19 cellular contexts compared by ENCODE assay signal in the genomic region with DNA sequence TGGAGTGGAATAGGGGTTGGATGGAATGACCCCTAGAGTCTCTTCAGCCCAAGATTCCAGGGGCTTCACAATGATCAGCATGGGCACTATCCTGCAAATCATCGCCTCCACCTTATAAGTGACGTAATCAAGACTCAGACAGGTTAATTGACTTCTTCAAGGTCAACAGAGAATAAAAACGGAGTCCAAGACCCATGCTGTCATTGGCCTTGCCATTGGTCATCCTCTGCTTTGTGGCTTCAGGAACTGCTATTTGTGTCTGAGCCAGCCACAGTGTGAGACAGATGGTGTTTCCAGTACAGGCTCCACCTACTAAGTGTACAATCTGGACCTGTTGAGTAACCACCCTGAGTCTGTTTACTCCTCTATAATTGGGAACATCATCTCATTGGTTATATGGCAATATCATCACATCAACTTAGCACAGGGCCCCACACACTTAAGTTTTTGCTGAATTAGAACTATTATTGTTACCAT.
A peak's percentile ranks its signal among the peaks of the same experiment; 100 is the strongest.
DNase-seq lines count a peak whose midpoint lies in the region; ATAC-seq and TF ChIP-seq lines count a peak whose summit lies in the region.
"Had no signal": no experiment of that assay in that cellular context is flagged by ENCODE, and none has a peak within 500 bp of the region (broad histone marks: within the 10 kb centered on the region; RNA-seq: fewer than 3 reads in every experiment).

No MANE protein-coding gene starts in this region.

- H3K9me3 Mint-ChIP-seq in activated T-helper 17 cell treated with anti-CD3 and anti-CD28 coated beads, Interleukin-2, amount 50 U/mL, for 72 hours = no peaks in the 10 kb centered on the region
- H3K9me3 Mint-ChIP-seq: activated naive CD8-positive, alpha-beta T cell treated with anti-CD3 and anti-CD28 coated beads for 36 hours; dendritic cell treated with granulocyte-macrophage colony-stimulating factor and Interleukin-4, amounts not matched to agents 40 ng/mL and 50 ng/mL, for 4 days; memory B cell had no signal

- no peak for TF ChIP-seq POLR2A in right lobe of liver (IDR thresholded peaks at IDR 0.05)
- no peak for TF ChIP-seq POLR2A in suprapubic skin (IDR thresholded peaks at IDR 0.05)

- ATAC-seq in right lobe of liver = peak in 3 of 4 donors; percentile 74 to 83 (median 75)
- no peak for ATAC-seq in activated T-helper 17 cell treated with anti-CD3 and anti-CD28 coated beads, Interleukin-2, amount 50 U/mL, for 72 hours (replicated peaks)
- ATAC-seq: PC-3 had no signal

- 100% methylated on average over 3 of the region's 3 CpGs for WGBS in right lobe of liver (ENCODE audit: insufficient coverage, low coverage, low lambda C conversion rate, missing lambda C conversion rate)
- 94% methylated on average over 3 of the region's 3 CpGs for WGBS in suprapubic skin

- no peak for TF ChIP-seq EP300 in suprapubic skin (IDR thresholded peaks at IDR 0.05)

- H3K27ac Mint-ChIP-seq in activated T-helper 17 cell treated with anti-CD3 and anti-CD28 coated beads, Interleukin-2, amount 50 U/mL, for 72 hours = no peak overlapping the region
- H3K27ac Mint-ChIP-seq: activated naive CD8-positive, alpha-beta T cell treated with anti-CD3 and anti-CD28 coated beads for 36 hours; dendritic cell treated with granulocyte-macrophage colony-stimulating factor and Interleukin-4, amounts not matched to agents 40 ng/mL and 50 ng/mL, for 4 days; memory B cell had no signal

- H3K27ac ChIP-seq in right lobe of liver (no peak overlapping the region), suprapubic skin (no peak overlapping the region)

- no peak overlapping the region for H3K4me3 ChIP-seq in cardiac fibroblast (replicated peaks in 1 of 2; ENCODE audit: low read depth in 2 of 2, low read length in 2 of 2)
- no peak overlapping the region for H3K4me3 ChIP-seq in right lobe of liver
- H3K4me3 ChIP-seq in suprapubic skin = no peak overlapping the region
- H3K4me3 ChIP-seq: thyroid gland had no signal

- no peaks in the 10 kb centered on the region for H3K27me3 Mint-ChIP-seq in activated T-helper 17 cell treated with anti-CD3 and anti-CD28 coated beads, Interleukin-2, amount 50 U/mL, for 72 hours
- H3K27me3 Mint-ChIP-seq: activated naive CD8-positive, alpha-beta T cell treated with anti-CD3 and anti-CD28 coated beads for 36 hours had no signal

- H3K27me3 ChIP-seq in right lobe of liver (no peaks in the 10 kb centered on the region), suprapubic skin (no peaks in the 10 kb centered on the region)
- H3K27me3 ChIP-seq: thyroid gland had no signal

- in situ Hi-C loops in ACHN (cut with HindIII; ENCODE audit: low pct_ligation_motif_present, low pct_unique_long_range_greater_than_20kb, low sequenced_read_pairs) = no loop called here

- no peaks in the 10 kb centered on the region for H3K36me3 Mint-ChIP-seq in activated T-helper 17 cell treated with anti-CD3 and anti-CD28 coated beads, Interleukin-2, amount 50 U/mL, for 72 hours (ENCODE audit: low read depth)
- H3K36me3 Mint-ChIP-seq: activated naive CD8-positive, alpha-beta T cell treated with anti-CD3 and anti-CD28 coated beads for 36 hours; memory B cell had no signal

- DNase-seq in AG20443 (ENCODE audit: low spot score) (peak; percentile 62), M059J (ENCODE audit: low read depth) (peak; percentile 13), cardiac fibroblast (ENCODE audit: low read depth in 2 of 2) (peak; percentile 31 to 42), right lobe of liver (no peak), ACHN (no peak), suprapubic skin (ENCODE audit: low spot score in 2 of 2) (no peak)
- no peak for DNase-seq in effector CD8-positive, alpha-beta T cell (lab: John Stamatoyannopoulos, UW)
- DNase-seq: activated CD4-positive, CD25-positive, alpha-beta regulatory T cell; activated CD8-positive, alpha-beta memory T cell treated with anti-CD3 and anti-CD28 coated beads, Interleukin-2, amount 50 U/mL, for 48 hours; activated naive CD8-positive, alpha-beta T cell treated with anti-CD3 and anti-CD28 coated beads for 36 hours; AML-193; NCI-H2227 treated with DMSO at 0.1 percent for 48 hours; occipital lobe; PC-3; SW 1271 had no signal

- peaks cover 15% of the 10 kb centered on the region for H3K4me1 Mint-ChIP-seq in activated T-helper 17 cell treated with anti-CD3 and anti-CD28 coated beads, Interleukin-2, amount 50 U/mL, for 72 hours

- H3K36me3 ChIP-seq in right lobe of liver = no peaks in the 10 kb centered on the region
- no peaks in the 10 kb centered on the region for H3K36me3 ChIP-seq in suprapubic skin
- H3K36me3 ChIP-seq: thyroid gland had no signal

- intact Hi-C loops in right lobe of liver (cut with DNase I) = no loop called here

- H3K9me3 ChIP-seq in right lobe of liver = no peaks in the 10 kb centered on the region
- no peaks in the 10 kb centered on the region for H3K9me3 ChIP-seq in suprapubic skin
- H3K9me3 ChIP-seq: thyroid gland had no signal

- no peak for TF ChIP-seq CTCF in cardiac fibroblast (IDR thresholded peaks at IDR 0.05; ENCODE audit: low read depth, low read length)
- no peak for TF ChIP-seq CTCF in right lobe of liver (IDR thresholded peaks at IDR 0.05)
- no peak for TF ChIP-seq CTCF in suprapubic skin (IDR thresholded peaks at IDR 0.05)

- H3K4me3 Mint-ChIP-seq in activated T-helper 17 cell treated with anti-CD3 and anti-CD28 coated beads, Interleukin-2, amount 50 U/mL, for 72 hours = no peak overlapping the region
- H3K4me3 Mint-ChIP-seq: activated naive CD8-positive, alpha-beta T cell treated with anti-CD3 and anti-CD28 coated beads for 36 hours; dendritic cell treated with granulocyte-macrophage colony-stimulating factor and Interleukin-4, amounts not matched to agents 40 ng/mL and 50 ng/mL, for 4 days; memory B cell had no signal

- H3K4me1 ChIP-seq in right lobe of liver (peaks cover 0 to 5% (median 0%) of the 10 kb centered on the region in 4 donors), suprapubic skin (peaks cover 10% of the 10 kb centered on the region)

Comparison
In these comparisons a context has a peak if more than half of its experiments do, and no peak if none do; other contexts are left out.
1. DNase-seq: peak in AG20443 (single experiment), M059J (single experiment) and cardiac fibroblast (2 of 2); none in right lobe of liver (0 of 3), effector CD8-positive, alpha-beta T cell (single experiment), ACHN (single experiment) and suprapubic skin (0 of 2).